In the genomic region with DNA sequence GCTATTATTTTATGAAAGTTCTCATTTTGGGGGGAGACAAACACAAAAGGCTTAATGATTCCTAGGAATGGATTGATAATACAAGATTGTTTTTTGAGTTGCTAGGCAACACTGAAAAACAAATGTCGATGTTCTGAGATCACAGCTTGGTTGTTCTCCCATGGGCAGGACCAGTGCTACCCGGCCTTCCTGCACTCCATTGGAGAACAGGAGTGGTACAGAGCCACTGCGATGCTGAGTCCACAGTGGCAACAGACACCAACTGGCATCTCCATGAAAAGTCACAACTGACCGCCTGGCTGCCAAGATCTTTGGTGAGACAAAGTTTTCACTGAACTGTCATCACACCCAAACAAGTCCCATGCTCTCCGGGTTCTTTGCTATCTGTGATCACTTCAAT, we compare ENCODE assay signal across 10 cellular contexts.
DNase-seq lines count a peak whose midpoint lies in the region; ATAC-seq and TF ChIP-seq lines count a peak whose summit lies in the region.
"Had no signal": no experiment of that assay in that cellular context is flagged by ENCODE, and none has a peak within 500 bp of the region (broad histone marks: within the 10 kb centered on the region; RNA-seq: fewer than 3 reads in every experiment).

No MANE protein-coding gene starts in this region.

- no peak for TF ChIP-seq POLR2A in body of pancreas (IDR thresholded peaks at IDR 0.05)

- 42 to 59% methylated on average over 5 of the region's 5 CpGs for WGBS in body of pancreas, 2 donors

- H3K36me3 ChIP-seq in body of pancreas (replicated peaks in 1 of 2; ENCODE audit: insufficient read depth in 1 of 2, low read depth in 2 of 2): no peaks in the 10 kb centered on the region

- H3K4me3 ChIP-seq in body of pancreas: no peak overlapping the region

- TF ChIP-seq CTCF in activated CD8-positive, alpha-beta T cell treated with anti-CD3 and anti-CD28 coated beads for 36 hours (IDR thresholded peaks at IDR 0.05): no peak
- no peak for TF ChIP-seq CTCF in body of pancreas (IDR thresholded peaks at IDR 0.05)

- POLR2A ChIA-PET in activated CD8-positive, alpha-beta T cell treated with anti-CD3 and anti-CD28 coated beads, Interleukin-2, amount 10 ng/mL, durations not matched to agents 7 days and 5 days (lab: Charles Lee): no interaction called here
- POLR2A ChIA-PET in activated CD8-positive, alpha-beta T cell treated with anti-CD3 and anti-CD28 coated beads for 36 hours (lab: Charles Lee): no interaction called here
- POLR2A ChIA-PET in activated CD4-positive, alpha-beta memory T cell treated with anti-CD3 and anti-CD28 coated beads for 36 hours (lab: Charles Lee): no interaction called here

- H3K9me3 ChIP-seq in body of pancreas: no peaks in the 10 kb centered on the region

- H3K27me3 Mint-ChIP-seq in activated CD8-positive, alpha-beta T cell treated with anti-CD3 and anti-CD28 coated beads, Interleukin-2, amount 10 ng/mL, durations not matched to agents 7 days and 5 days (ENCODE audit: low read depth): no peaks in the 10 kb centered on the region
- no peaks in the 10 kb centered on the region for H3K27me3 Mint-ChIP-seq in activated CD8-positive, alpha-beta T cell treated with anti-CD3 and anti-CD28 coated beads for 36 hours
- H3K27me3 Mint-ChIP-seq in activated CD4-positive, alpha-beta memory T cell treated with anti-CD3 and anti-CD28 coated beads for 36 hours: no peaks in the 10 kb centered on the region

- ATAC-seq in activated CD8-positive, alpha-beta T cell treated with anti-CD3 and anti-CD28 coated beads, Interleukin-2, amount 10 ng/mL, durations not matched to agents 7 days and 5 days: peak; percentile 23
- no peak for ATAC-seq in activated CD8-positive, alpha-beta T cell treated with anti-CD3 and anti-CD28 coated beads for 36 hours
- ATAC-seq in body of pancreas (peak; percentile 98), left ventricle myocardium superior (peak; percentile 80)
- ATAC-seq in stimulated activated effector memory CD8-positive, alpha-beta T cell treated with anti-CD3 and anti-CD28 coated beads, Interleukin-12 subunit alpha, Interleukin-12 subunit beta, amount 100 ng/mL, for 72 hours: no peak

- peaks cover 8% of the 10 kb centered on the region for H3K4me1 Mint-ChIP-seq in activated CD8-positive, alpha-beta T cell treated with anti-CD3 and anti-CD28 coated beads, Interleukin-2, amount 10 ng/mL, durations not matched to agents 7 days and 5 days (ENCODE audit: low read depth)
- peaks cover 13% of the 10 kb centered on the region for H3K4me1 Mint-ChIP-seq in activated CD8-positive, alpha-beta T cell treated with anti-CD3 and anti-CD28 coated beads for 36 hours (ENCODE audit: low read depth)
- H3K4me1 Mint-ChIP-seq in activated CD4-positive, alpha-beta memory T cell treated with anti-CD3 and anti-CD28 coated beads for 36 hours (ENCODE audit: low read depth): peaks cover 14% of the 10 kb centered on the region
- H3K4me1 Mint-ChIP-seq in stimulated activated effector memory CD8-positive, alpha-beta T cell treated with anti-CD3 and anti-CD28 coated beads, Interleukin-12 subunit alpha, Interleukin-12 subunit beta, amount 100 ng/mL, for 72 hours: no peaks in the 10 kb centered on the region

- H3K4me3 Mint-ChIP-seq in activated CD8-positive, alpha-beta T cell treated with anti-CD3 and anti-CD28 coated beads, Interleukin-2, amount 10 ng/mL, durations not matched to agents 7 days and 5 days: no peak overlapping the region
- H3K4me3 Mint-ChIP-seq in activated CD8-positive, alpha-beta T cell treated with anti-CD3 and anti-CD28 coated beads for 36 hours: no peak overlapping the region
- H3K4me3 Mint-ChIP-seq in activated CD4-positive, alpha-beta memory T cell treated with anti-CD3 and anti-CD28 coated beads for 36 hours: no peak overlapping the region
- no peak overlapping the region for H3K4me3 Mint-ChIP-seq in stimulated activated effector memory CD8-positive, alpha-beta T cell treated with anti-CD3 and anti-CD28 coated beads, Interleukin-12 subunit alpha, Interleukin-12 subunit beta, amount 100 ng/mL, for 72 hours

- intact Hi-C loops in activated CD8-positive, alpha-beta T cell treated with anti-CD3 and anti-CD28 coated beads for 36 hours (cut with micrococcal nuclease): no loop called here
- intact Hi-C loops in body of pancreas (cut with DNase I): no loop called here
- intact Hi-C loops in left ventricle myocardium superior (cut with micrococcal nuclease): no loop called here
- intact Hi-C loops in activated CD4-positive, alpha-beta memory T cell treated with anti-CD3 and anti-CD28 coated beads for 36 hours (cut with micrococcal nuclease): no loop called here

- H3K27ac ChIP-seq in body of pancreas: peak overlapping the region in 2 of 4 donors; percentile 55 to 64

- H3K9me3 Mint-ChIP-seq in activated CD8-positive, alpha-beta T cell treated with anti-CD3 and anti-CD28 coated beads, Interleukin-2, amount 10 ng/mL, durations not matched to agents 7 days and 5 days (ENCODE audit: insufficient read depth): no peaks in the 10 kb centered on the region
- no peaks in the 10 kb centered on the region for H3K9me3 Mint-ChIP-seq in activated CD8-positive, alpha-beta T cell treated with anti-CD3 and anti-CD28 coated beads for 36 hours
- no peaks in the 10 kb centered on the region for H3K9me3 Mint-ChIP-seq in activated CD4-positive, alpha-beta memory T cell treated with anti-CD3 and anti-CD28 coated beads for 36 hours
- no peaks in the 10 kb centered on the region for H3K9me3 Mint-ChIP-seq in stimulated activated effector memory CD8-positive, alpha-beta T cell treated with anti-CD3 and anti-CD28 coated beads, Interleukin-12 subunit alpha, Interleukin-12 subunit beta, amount 100 ng/mL, for 72 hours

- no peaks in the 10 kb centered on the region for H3K36me3 Mint-ChIP-seq in activated CD8-positive, alpha-beta T cell treated with anti-CD3 and anti-CD28 coated beads, Interleukin-2, amount 10 ng/mL, durations not matched to agents 7 days and 5 days (ENCODE audit: low read depth)
- H3K36me3 Mint-ChIP-seq in activated CD8-positive, alpha-beta T cell treated with anti-CD3 and anti-CD28 coated beads for 36 hours (ENCODE audit: low read depth): no peaks in the 10 kb centered on the region
- no peaks in the 10 kb centered on the region for H3K36me3 Mint-ChIP-seq in activated CD4-positive, alpha-beta memory T cell treated with anti-CD3 and anti-CD28 coated beads for 36 hours
- no peaks in the 10 kb centered on the region for H3K36me3 Mint-ChIP-seq in stimulated activated effector memory CD8-positive, alpha-beta T cell treated with anti-CD3 and anti-CD28 coated beads, Interleukin-12 subunit alpha, Interleukin-12 subunit beta, amount 100 ng/mL, for 72 hours

- H3K27ac Mint-ChIP-seq in activated CD8-positive, alpha-beta T cell treated with anti-CD3 and anti-CD28 coated beads, Interleukin-2, amount 10 ng/mL, durations not matched to agents 7 days and 5 days: no peak overlapping the region
- H3K27ac Mint-ChIP-seq in activated CD8-positive, alpha-beta T cell treated with anti-CD3 and anti-CD28 coated beads for 36 hours: no peak overlapping the region
- H3K27ac Mint-ChIP-seq in activated CD4-positive, alpha-beta memory T cell treated with anti-CD3 and anti-CD28 coated beads for 36 hours: no peak overlapping the region
- H3K27ac Mint-ChIP-seq in stimulated activated effector memory CD8-positive, alpha-beta T cell treated with anti-CD3 and anti-CD28 coated beads, Interleukin-12 subunit alpha, Interleukin-12 subunit beta, amount 100 ng/mL, for 72 hours: no peak overlapping the region

- CTCF ChIA-PET in activated CD8-positive, alpha-beta T cell treated with anti-CD3 and anti-CD28 coated beads, Interleukin-2, amount 10 ng/mL, durations not matched to agents 7 days and 5 days (lab: Charles Lee): no interaction called here
- CTCF ChIA-PET in activated CD8-positive, alpha-beta T cell treated with anti-CD3 and anti-CD28 coated beads for 36 hours (lab: Charles Lee): interaction anchor here (0.9 to 1.4 kb wide), 2 partner anchors 18 to 25 kb away, joined by 3 to 5 read pairs; no protein-coding TSS in a partner anchor
- CTCF ChIA-PET in activated CD4-positive, alpha-beta memory T cell treated with anti-CD3 and anti-CD28 coated beads for 36 hours (lab: Charles Lee): interaction anchor here (1.0 kb wide), 1 partner anchor 48 kb away, joined by 3 read pairs; no protein-coding TSS in a partner anchor

- no peak for DNase-seq in activated CD8-positive, alpha-beta T cell treated with anti-CD3 and anti-CD28 coated beads, Interleukin-2, amount 10 ng/mL, durations not matched to agents 7 days and 5 days
- DNase-seq in activated CD8-positive, alpha-beta T cell treated with anti-CD3 and anti-CD28 coated beads for 36 hours: no peak
- peak; percentile 43 to 69 (median 50) for DNase-seq in body of pancreas
- DNase-seq in left ventricle myocardium superior: no peak
- DNase-seq in stromal cell of bone marrow (ENCODE audit: low read depth): peak; percentile 74
- no peak for DNase-seq in activated CD4-positive, alpha-beta memory T cell treated with anti-CD3 and anti-CD28 coated beads for 36 hours
- no peak for DNase-seq in stimulated activated effector memory CD8-positive, alpha-beta T cell treated with anti-CD3 and anti-CD28 coated beads, Interleukin-12 subunit alpha, Interleukin-12 subunit beta, amount 100 ng/mL, for 72 hours (ENCODE audit: low spot score in 2 of 2)
- DNase-seq in NCI-H1048 (lab: John Stamatoyannopoulos, UW): no peak
- DNase-seq: AML-193; stimulated activated naive CD4-positive, alpha-beta T cell had no signal

- no peaks in the 10 kb centered on the region for H3K27me3 ChIP-seq in body of pancreas

- H3K4me1 ChIP-seq in body of pancreas: peaks cover 15% of the 10 kb centered on the region

Comparison
In these comparisons a context has a peak if more than half of its experiments do, and no peak if none do; other contexts are left out.
1. ATAC-seq: peak in activated CD8-positive, alpha-beta T cell treated with anti-CD3 and anti-CD28 coated beads, Interleukin-2, amount 10 ng/mL, durations not matched to agents 7 days and 5 days (single experiment), body of pancreas (single experiment) and left ventricle myocardium superior (single experiment); none in activated CD8-positive, alpha-beta T cell treated with anti-CD3 and anti-CD28 coated beads for 36 hours (single experiment) and stimulated activated effector memory CD8-positive, alpha-beta T cell treated with anti-CD3 and anti-CD28 coated beads, Interleukin-12 subunit alpha, Interleukin-12 subunit beta, amount 100 ng/mL, for 72 hours (single experiment).
2. DNase-seq: peak in body of pancreas (4 of 4) and stromal cell of bone marrow (single experiment); none in activated CD8-positive, alpha-beta T cell treated with anti-CD3 and anti-CD28 coated beads, Interleukin-2, amount 10 ng/mL, durations not matched to agents 7 days and 5 days (single experiment), activated CD8-positive, alpha-beta T cell treated with anti-CD3 and anti-CD28 coated beads for 36 hours (single experiment), left ventricle myocardium superior (single experiment), activated CD4-positive, alpha-beta memory T cell treated with anti-CD3 and anti-CD28 coated beads for 36 hours (single experiment), stimulated activated effector memory CD8-positive, alpha-beta T cell treated with anti-CD3 and anti-CD28 coated beads, Interleukin-12 subunit alpha, Interleukin-12 subunit beta, amount 100 ng/mL, for 72 hours (0 of 2) and NCI-H1048 (single experiment).